Comparison of ENCODE assay signal across 8 cellular contexts in the genomic region with DNA sequence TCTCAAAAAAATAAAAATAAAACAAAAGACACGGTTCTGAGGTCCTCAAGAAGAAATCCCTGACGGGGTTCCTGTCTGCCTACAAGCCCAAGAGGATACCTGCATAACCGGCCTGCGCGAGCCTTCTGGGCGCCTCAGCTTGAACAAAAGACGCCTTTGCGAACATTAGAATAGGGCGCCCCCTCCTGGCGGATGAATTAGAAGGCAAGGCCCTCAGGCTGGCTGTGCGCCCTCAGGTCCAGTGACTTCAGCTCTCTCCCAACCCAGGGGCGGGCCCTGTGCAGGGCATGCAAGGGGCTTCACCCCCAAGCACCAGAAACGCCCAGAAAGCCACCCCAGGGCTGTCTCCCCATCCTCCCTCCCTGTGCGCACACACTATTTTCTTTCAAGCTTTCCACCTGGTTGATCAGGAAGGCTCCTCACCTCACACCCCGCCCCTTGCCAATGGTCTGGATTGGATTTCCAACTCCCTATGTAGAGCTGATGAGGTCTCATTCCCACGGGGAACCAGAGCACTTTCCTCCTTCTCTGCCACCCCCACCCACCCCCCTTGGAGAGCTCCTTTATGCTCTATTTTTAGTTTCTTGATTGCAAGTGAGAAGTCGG.
A peak's percentile ranks its signal among the peaks of the same experiment; 100 is the strongest.
DNase-seq lines count a peak whose midpoint lies in the region; ATAC-seq and TF ChIP-seq lines count a peak whose summit lies in the region.

No MANE protein-coding gene starts in this region.

- no peaks in the 10 kb centered on the region for H3K79me2 ChIP-seq in MM.1S (ENCODE audit: low read length)

- H3K27ac ChIP-seq in MM.1S (ENCODE audit: low read length) (no peak overlapping the region), substantia nigra (ENCODE audit: low read depth, low read length, poor library complexity, severe bottlenecking) (no peak overlapping the region)
- H3K27ac ChIP-seq in effector memory CD4-positive, alpha-beta T cell (ENCODE audit: insufficient read depth, low read length, poor library complexity, severe bottlenecking): no peak overlapping the region

- H3K9me2 ChIP-seq in MM.1S (replicated peaks; ENCODE audit: insufficient read depth, low read length): no peaks in the 10 kb centered on the region

- H3K9me3 ChIP-seq in MM.1S (replicated peaks; ENCODE audit: insufficient read depth, low read length): no peaks in the 10 kb centered on the region
- no peaks in the 10 kb centered on the region for H3K9me3 ChIP-seq in effector memory CD4-positive, alpha-beta T cell (ENCODE audit: control insufficient read depth, low read length)

- no peak overlapping the region for H2AFZ ChIP-seq in MM.1S (ENCODE audit: low read length)

- no peaks in the 10 kb centered on the region for H3K36me3 ChIP-seq in MM.1S (replicated peaks; ENCODE audit: insufficient read depth, low read length)
- H3K36me3 ChIP-seq in effector memory CD4-positive, alpha-beta T cell (ENCODE audit: control insufficient read depth, insufficient read depth, low read length): no peaks in the 10 kb centered on the region

- peak; percentile 68 for TF ChIP-seq CTCF in MM.1S (IDR thresholded peaks at IDR 0.05; ENCODE audit: low read length)

- peak; percentile 84 for ATAC-seq in SK-N-SH treated with all-trans-retinoic acid at 6 μM for 48 hours

- H3K4me1 ChIP-seq in MM.1S (ENCODE audit: low read length): no peaks in the 10 kb centered on the region
- no peaks in the 10 kb centered on the region for H3K4me1 ChIP-seq in effector memory CD4-positive, alpha-beta T cell (ENCODE audit: control insufficient read depth, insufficient read depth, low read length, poor library complexity, severe bottlenecking)

- no peak overlapping the region for H3K9ac ChIP-seq in MM.1S (ENCODE audit: low read length)

- no peaks in the 10 kb centered on the region for H4K20me1 ChIP-seq in MM.1S (ENCODE audit: insufficient read depth, low read length)

- H3K4me3 ChIP-seq in MM.1S (ENCODE audit: low read length): no peak overlapping the region
- no peak overlapping the region for H3K4me3 ChIP-seq in effector memory CD4-positive, alpha-beta T cell (ENCODE audit: insufficient read depth, low read depth, low read length, poor library complexity, severe bottlenecking)

- H3K27me3 ChIP-seq in MM.1S (replicated peaks; ENCODE audit: insufficient read depth, low read length): no peaks in the 10 kb centered on the region; the same call in 1 of the 2 replicates
- H3K27me3 ChIP-seq in effector memory CD4-positive, alpha-beta T cell (replicated peaks; ENCODE audit: control insufficient read depth, insufficient read depth, low read length, poor library complexity, severe bottlenecking): no peaks in the 10 kb centered on the region

- H3F3A ChIP-seq in MM.1S (ENCODE audit: insufficient read depth, low read length): no peaks in the 10 kb centered on the region

- no peak overlapping the region for H3K4me2 ChIP-seq in MM.1S (ENCODE audit: low read depth, low read length)

- DNase-seq in NCI-H1436 (lab: John Stamatoyannopoulos, UW) (peak; percentile 16), NCI-H1436 treated with DMSO at 0.1 percent for 48 hours (lab: John Stamatoyannopoulos, UW) (no peak), MM.1S (peak; percentile 77), dermis microvascular lymphatic vessel endothelial cell (ENCODE audit: low read depth in 2 of 2) (peak; percentile 62 to 83), lung microvascular endothelial cell (ENCODE audit: low read depth in 2 of 2) (peak; percentile 81 to 87), substantia nigra (lab: John Stamatoyannopoulos, UW) (peak in 33 of 49 donors; percentile 2 to 70 (median 32))
- no peak for DNase-seq in effector memory CD4-positive, alpha-beta T cell

TF ChIP-seq in SK-N-SH treated with all-trans-retinoic acid at 6 μM for 48 hours, 23 proteins besides CTCF, POLR2A, EP300 and RAD21:
- TF ChIP-seq TSHZ2 (CRISPR knock-in tag; IDR thresholded peaks at IDR 0.05): no peak
- no peak for TF ChIP-seq TOX (CRISPR knock-in tag; IDR thresholded peaks at IDR 0.05; ENCODE audit: borderline replicate concordance)
- TF ChIP-seq, protein P1, sequence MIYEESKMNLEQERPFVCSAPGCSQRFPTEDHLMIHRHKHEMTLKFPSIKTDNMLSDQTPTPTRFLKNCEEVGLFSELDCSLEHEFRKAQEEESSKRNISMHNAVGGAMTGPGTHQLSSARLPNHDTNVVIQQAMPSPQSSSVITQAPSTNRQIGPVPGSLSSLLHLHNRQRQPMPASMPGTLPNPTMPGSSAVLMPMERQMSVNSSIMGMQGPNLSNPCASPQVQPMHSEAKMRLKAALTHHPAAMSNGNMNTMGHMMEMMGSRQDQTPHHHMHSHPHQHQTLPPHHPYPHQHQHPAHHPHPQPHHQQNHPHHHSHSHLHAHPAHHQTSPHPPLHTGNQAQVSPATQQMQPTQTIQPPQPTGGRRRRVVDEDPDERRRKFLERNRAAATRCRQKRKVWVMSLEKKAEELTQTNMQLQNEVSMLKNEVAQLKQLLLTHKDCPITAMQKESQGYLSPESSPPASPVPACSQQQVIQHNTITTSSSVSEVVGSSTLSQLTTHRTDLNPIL (CRISPR knock-in tag; IDR thresholded peaks at IDR 0.05; ENCODE audit: low read depth): no peak
- no peak for TF ChIP-seq CSDC2 (CRISPR knock-in tag; IDR thresholded peaks at IDR 0.05)
- TF ChIP-seq, protein P2, sequence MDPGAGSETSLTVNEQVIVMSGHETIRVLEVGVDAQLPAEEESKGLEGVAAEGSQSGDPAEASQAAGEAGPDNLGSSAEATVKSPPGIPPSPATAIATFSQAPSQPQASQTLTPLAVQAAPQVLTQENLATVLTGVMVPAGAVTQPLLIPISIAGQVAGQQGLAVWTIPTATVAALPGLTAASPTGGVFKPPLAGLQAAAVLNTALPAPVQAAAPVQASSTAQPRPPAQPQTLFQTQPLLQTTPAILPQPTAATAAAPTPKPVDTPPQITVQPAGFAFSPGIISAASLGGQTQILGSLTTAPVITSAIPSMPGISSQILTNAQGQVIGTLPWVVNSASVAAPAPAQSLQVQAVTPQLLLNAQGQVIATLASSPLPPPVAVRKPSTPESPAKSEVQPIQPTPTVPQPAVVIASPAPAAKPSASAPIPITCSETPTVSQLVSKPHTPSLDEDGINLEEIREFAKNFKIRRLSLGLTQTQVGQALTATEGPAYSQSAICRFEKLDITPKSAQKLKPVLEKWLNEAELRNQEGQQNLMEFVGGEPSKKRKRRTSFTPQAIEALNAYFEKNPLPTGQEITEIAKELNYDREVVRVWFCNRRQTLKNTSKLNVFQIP (CRISPR knock-in tag; IDR thresholded peaks at IDR 0.05; ENCODE audit: borderline replicate concordance, low read depth): no peak
- TF ChIP-seq PPARA (CRISPR knock-in tag; IDR thresholded peaks at IDR 0.05; ENCODE audit: borderline replicate concordance): no peak
- no peak for TF ChIP-seq ZC3H10 (CRISPR knock-in tag; IDR thresholded peaks at IDR 0.05)
- TF ChIP-seq ISL1 (CRISPR knock-in tag; IDR thresholded peaks at IDR 0.05): no peak
- TF ChIP-seq ZNF8 (CRISPR knock-in tag; IDR thresholded peaks at IDR 0.05): no peak
- TF ChIP-seq ARNTL (CRISPR knock-in tag; IDR thresholded peaks at IDR 0.05; ENCODE audit: borderline replicate concordance, low read depth): no peak
- no peak for TF ChIP-seq ZNF565 (CRISPR knock-in tag; conservative IDR thresholded peaks at IDR 0.05; ENCODE audit: low read depth)
- no peak for TF ChIP-seq BACH2 (CRISPR knock-in tag; IDR thresholded peaks at IDR 0.05; ENCODE audit: borderline replicate concordance)
- TF ChIP-seq OSR1 (CRISPR knock-in tag; IDR thresholded peaks at IDR 0.05): no peak
- no peak for TF ChIP-seq ZNF70 (CRISPR knock-in tag; IDR thresholded peaks at IDR 0.05)
- no peak for TF ChIP-seq ZFP30 (CRISPR knock-in tag; IDR thresholded peaks at IDR 0.05)

Comparison
In these comparisons a context has a peak if more than half of its experiments do, and no peak if none do; other contexts are left out.
1. DNase-seq: peak in NCI-H1436 (single experiment), MM.1S (single experiment), dermis microvascular lymphatic vessel endothelial cell (2 of 2), lung microvascular endothelial cell (2 of 2) and substantia nigra (33 of 49); none in NCI-H1436 treated with DMSO at 0.1 percent for 48 hours (single experiment) and effector memory CD4-positive, alpha-beta T cell (0 of 3).